ENCODE assay signal across 13 cellular contexts in the genomic region with DNA sequence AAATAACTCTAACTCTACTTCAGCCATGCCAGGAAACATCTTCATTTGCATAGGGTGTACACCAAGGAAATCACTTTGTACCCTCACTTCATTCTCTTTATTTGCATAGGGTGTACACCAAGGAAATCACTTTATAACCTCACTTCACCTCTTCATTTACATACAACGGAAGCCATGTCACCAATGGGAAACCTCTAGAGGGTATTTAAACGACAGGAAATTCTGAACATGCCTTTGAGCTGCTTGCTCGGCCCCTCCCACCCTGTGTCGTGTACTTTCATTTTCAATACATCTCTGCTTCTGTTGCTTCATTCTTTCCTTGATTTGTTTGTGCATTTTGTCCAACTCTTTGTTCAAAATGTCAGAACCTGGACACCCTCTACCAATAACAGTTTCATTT.
A peak's percentile ranks its signal among the peaks of the same experiment; 100 is the strongest.
DNase-seq lines count a peak whose midpoint lies in the region; TF ChIP-seq lines count a peak whose summit lies in the region.
"Had no signal": no experiment of that assay in that cellular context is flagged by ENCODE, and none has a peak within 500 bp of the region (broad histone marks: within the 10 kb centered on the region; RNA-seq: fewer than 3 reads in every experiment).

No MANE protein-coding gene starts in this region.

- H3K9ac ChIP-seq in GM23248: no peak overlapping the region

- TF ChIP-seq CTCF in WI38 (IDR thresholded peaks at IDR 0.05; ENCODE audit: low read depth, low read length): no peak
- no peak for TF ChIP-seq CTCF in osteoblast (IDR thresholded peaks at IDR 0.05; ENCODE audit: extremely low read depth, low read depth, low read length)
- no peak for TF ChIP-seq CTCF in esophagus squamous epithelium (IDR thresholded peaks at IDR 0.05)

- no peaks in the 10 kb centered on the region for H3F3A ChIP-seq in GM23248 (ENCODE audit: insufficient read depth)

- no peaks in the 10 kb centered on the region for H3K27me3 ChIP-seq in GM23248 (replicated peaks; ENCODE audit: insufficient read depth)
- no peaks in the 10 kb centered on the region for H3K27me3 ChIP-seq in osteoblast (ENCODE audit: insufficient read depth, low read length)
- H3K27me3 ChIP-seq in esophagus squamous epithelium: no peaks in the 10 kb centered on the region
- H3K27me3 ChIP-seq: hepatocyte had no signal

- DNase-seq in GM23248 (peak; percentile 4), NCI-H1048 (lab: John Stamatoyannopoulos, UW) (peak; percentile 37), osteoblast (ENCODE audit: insufficient read length, low spot score, missing footprints) (no peak), cerebellar nuclear complex (lab: John Stamatoyannopoulos, UW) (no peak), esophagus squamous epithelium (lab: John Stamatoyannopoulos, UW) (no peak), HUDEP-2 (lab: John Stamatoyannopoulos, UW; ENCODE audit: unreplicated experiment in 76 of 76) (no peak)
- DNase-seq: activated gamma-delta T cell, left ventricle myocardium superior, NCI-H2171 treated with DMSO at 0.1 percent for 48 hours, T1000 had no signal

- H2AFZ ChIP-seq in GM23248: no peak overlapping the region
- peak overlapping the region; percentile 91 for H2AFZ ChIP-seq in osteoblast (ENCODE audit: low read length)
- H2AFZ ChIP-seq: hepatocyte had no signal

- TF ChIP-seq POLR2A in esophagus squamous epithelium (IDR thresholded peaks at IDR 0.05): no peak

- H3K36me3 ChIP-seq in GM23248 (ENCODE audit: low read depth) (no peaks in the 10 kb centered on the region), osteoblast (ENCODE audit: insufficient read depth, low read length) (no peaks in the 10 kb centered on the region), esophagus squamous epithelium (no peaks in the 10 kb centered on the region)

- in situ Hi-C loops in GM23248 (cut with MboI): no loop called here

- 5 to 9% methylated on average over 4 of the region's 4 CpGs for WGBS in GM23248 (ENCODE audit: low coverage in 1 of 2, low lambda C conversion rate in 2 of 2, missing lambda C conversion rate in 2 of 2), 2 experiments
- 44 to 65% methylated on average over 4 of the region's 4 CpGs for WGBS in esophagus squamous epithelium, 2 donors

- H3K4me1 ChIP-seq in GM23248 (ENCODE audit: insufficient read depth) (no peaks in the 10 kb centered on the region), osteoblast (ENCODE audit: insufficient read depth, low read length) (peaks cover 5% of the 10 kb centered on the region), esophagus squamous epithelium (no peaks in the 10 kb centered on the region)

- no peaks in the 10 kb centered on the region for H3K9me3 ChIP-seq in GM23248 (ENCODE audit: low read depth)
- H3K9me3 ChIP-seq in osteoblast (ENCODE audit: low read depth, low read length): no peaks in the 10 kb centered on the region
- H3K9me3 ChIP-seq in esophagus squamous epithelium: no peaks in the 10 kb centered on the region

- H4K20me1 ChIP-seq in GM23248 (ENCODE audit: insufficient read depth): no peaks in the 10 kb centered on the region
- H4K20me1 ChIP-seq in osteoblast (ENCODE audit: insufficient read depth, low read length): no peaks in the 10 kb centered on the region

- intact Hi-C loops in esophagus squamous epithelium (cut with DNase I): no loop called here

- peak overlapping the region; percentile 4; the same call in 1 of the 2 replicates for H3K4me3 ChIP-seq in GM23248
- peak overlapping the region; percentile 22 for H3K4me3 ChIP-seq in WI38 (ENCODE audit: low read depth, low read length)
- peak overlapping the region; percentile 50 for H3K4me3 ChIP-seq in osteoblast (ENCODE audit: insufficient read depth, low read length)
- H3K4me3 ChIP-seq in esophagus squamous epithelium: peak overlapping the region in 1 of 4 donors; percentile 15
- H3K4me3 ChIP-seq: hepatocyte, K562 had no signal

- H3K4me2 ChIP-seq in GM23248 (ENCODE audit: unreplicated experiment): no peak overlapping the region
- peak overlapping the region; percentile 67 for H3K4me2 ChIP-seq in osteoblast (ENCODE audit: insufficient read depth, low read length)
- H3K4me2 ChIP-seq: hepatocyte had no signal

- no peaks in the 10 kb centered on the region for H3K79me2 ChIP-seq in GM23248 (ENCODE audit: insufficient read depth)
- no peaks in the 10 kb centered on the region for H3K79me2 ChIP-seq in osteoblast (ENCODE audit: insufficient read depth, low read length)
- H3K79me2 ChIP-seq: hepatocyte had no signal

- no peak overlapping the region for H3K27ac ChIP-seq in GM23248
- H3K27ac ChIP-seq in osteoblast (ENCODE audit: low read depth, low read length): no peak overlapping the region
- H3K27ac ChIP-seq in esophagus squamous epithelium: no peak overlapping the region
- H3K27ac ChIP-seq: hepatocyte had no signal

- no peaks in the 10 kb centered on the region for H3K9me2 ChIP-seq in GM23248 (ENCODE audit: insufficient read depth)

Comparison
In these comparisons a context has a peak if more than half of its experiments do, and no peak if none do; other contexts are left out.
1. DNase-seq: peak in GM23248 (single experiment) and NCI-H1048 (single experiment); none in osteoblast (single experiment), cerebellar nuclear complex (0 of 2), esophagus squamous epithelium (single experiment) and HUDEP-2 (0 of 76).